ENCODE assay signal across 23 cellular contexts in the genomic region with DNA sequence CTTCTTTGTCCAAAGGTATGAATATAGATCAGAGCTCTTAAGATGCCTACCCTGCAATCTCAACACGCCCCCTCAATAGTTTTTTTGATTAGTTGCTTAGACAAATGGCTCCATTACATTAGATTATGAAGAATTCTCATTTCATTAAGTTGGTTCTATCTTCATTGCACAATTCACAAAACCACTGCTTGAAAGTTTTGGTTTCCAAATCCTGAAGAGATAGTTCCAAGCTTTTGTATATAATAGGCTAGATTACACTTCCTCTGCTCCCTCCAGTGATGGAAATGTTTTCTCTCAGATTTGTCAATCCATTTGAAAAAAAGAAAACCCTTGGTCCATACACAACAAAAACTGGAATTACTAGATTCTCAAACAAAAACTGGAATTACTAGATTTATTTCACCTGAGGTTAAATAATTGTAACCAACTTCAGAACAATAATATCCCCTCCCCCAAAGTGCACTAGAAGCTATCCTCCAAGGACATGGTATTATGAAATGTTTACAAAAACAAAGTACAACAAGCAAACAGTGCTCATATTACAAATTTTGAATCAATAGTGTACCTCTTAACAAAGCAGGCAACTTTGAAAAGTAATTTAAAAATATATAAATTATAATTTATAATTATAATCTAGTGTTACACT.
"Had no signal": no experiment of that assay in that cellular context is flagged by ENCODE, and none has a peak within 500 bp of the region (broad histone marks: within the 10 kb centered on the region; RNA-seq: fewer than 3 reads in every experiment).

No MANE protein-coding gene starts in this region.

- H3K4me3 Mint-ChIP-seq: activated B cell treated with CpG ODN at 0.5 μM for 24 hours; activated CD4-positive, alpha-beta T cell treated with anti-CD3 and anti-CD28 coated beads for 36 hours; activated naive CD8-positive, alpha-beta T cell treated with anti-CD3 and anti-CD28 coated beads for 36 hours; activated T-cell treated with anti-CD3 and anti-CD28 coated beads, Interleukin-2, amount 50 U/mL, for 24 hours; endodermal cell; natural killer cell treated with Interleukin-12 subunit alpha and Interleukin-12 subunit beta and Interleukin-15 and Interleukin-18, amount 100 ng/mL, for 72 hours; T-cell had no signal

- H3K27ac Mint-ChIP-seq: activated B cell treated with CpG ODN at 0.5 μM for 24 hours; activated CD4-positive, alpha-beta T cell treated with anti-CD3 and anti-CD28 coated beads for 36 hours; activated naive CD8-positive, alpha-beta T cell treated with anti-CD3 and anti-CD28 coated beads for 36 hours; activated T-cell treated with anti-CD3 and anti-CD28 coated beads, Interleukin-2, amount 50 U/mL, for 24 hours; activated T-helper 2 cell treated with anti-CD3 and anti-CD28 coated beads, Interferon-gamma antibody, Interleukin-2, Interleukin-4, amounts not matched to agents 10 μg/mL and 5 μg/mL and 100 μg/mL, durations not matched to agents 14 hours and 24 hours and 36 hours; endodermal cell; natural killer cell treated with Interleukin-12 subunit alpha and Interleukin-12 subunit beta and Interleukin-15 and Interleukin-18, amount 100 ng/mL, for 72 hours; progenitor cell of endocrine pancreas; T-cell had no signal

- H3K9me3 Mint-ChIP-seq: endodermal cell; natural killer cell treated with Interleukin-12 subunit alpha and Interleukin-12 subunit beta and Interleukin-15 and Interleukin-18, amount 100 ng/mL, for 72 hours had no signal

- DNase-seq: activated B cell treated with CpG ODN at 0.5 μM for 24 hours; activated CD4-positive, alpha-beta T cell treated with anti-CD3 and anti-CD28 coated beads for 36 hours; activated CD4-positive, alpha-beta T cell treated with anti-CD3 and anti-CD28 coated beads, Interleukin-2, amount 50 U/mL, for 4 hours; activated CD8-positive, alpha-beta memory T cell treated with anti-CD3 and anti-CD28 coated beads for 24 hours; activated CD8-positive, alpha-beta memory T cell treated with anti-CD3 and anti-CD28 coated beads, Interleukin-2, amount 50 U/mL, for 4 hours; activated naive CD4-positive, alpha-beta T cell treated with Interleukin-2 at 50 U/mL for 16 hours; activated naive CD8-positive, alpha-beta T cell treated with anti-CD3 and anti-CD28 coated beads for 36 hours; activated T-cell treated with anti-CD3 and anti-CD28 coated beads, Interleukin-2, amount 50 U/mL, for 24 hours; amniotic stem cell; endodermal cell; esophagus squamous epithelium; foreskin keratinocyte; left lung; retina; stimulated activated CD4-positive, alpha-beta T cell treated with anti-CD3 and anti-CD28 coated beads, Interleukin-2, amount 100 ng/mL, for 48 hours; stimulated activated CD8-positive, alpha-beta memory T cell treated with anti-CD3 and anti-CD28 coated beads, Interleukin-4, amount 100 ng/mL, for 48 hours; stimulated activated naive CD4-positive, alpha-beta T cell; T-cell; testis; upper lobe of left lung had no signal

- H3K36me3 Mint-ChIP-seq: natural killer cell treated with Interleukin-12 subunit alpha and Interleukin-12 subunit beta and Interleukin-15 and Interleukin-18, amount 100 ng/mL, for 72 hours; T-cell had no signal

- H3K27me3 Mint-ChIP-seq: activated B cell treated with CpG ODN at 0.5 μM for 24 hours; activated CD4-positive, alpha-beta T cell treated with anti-CD3 and anti-CD28 coated beads for 36 hours; activated naive CD8-positive, alpha-beta T cell treated with anti-CD3 and anti-CD28 coated beads for 36 hours; activated T-cell treated with anti-CD3 and anti-CD28 coated beads, Interleukin-2, amount 50 U/mL, for 24 hours; progenitor cell of endocrine pancreas; T-cell had no signal

- ATAC-seq: activated CD4-positive, alpha-beta T cell treated with anti-CD3 and anti-CD28 coated beads for 36 hours; foreskin keratinocyte; left lung; natural killer cell treated with Interleukin-12 subunit alpha and Interleukin-12 subunit beta and Interleukin-15 and Interleukin-18, amount 100 ng/mL, for 72 hours; T-cell had no signal
